21 cellular contexts compared by ENCODE assay signal in the genomic region with DNA sequence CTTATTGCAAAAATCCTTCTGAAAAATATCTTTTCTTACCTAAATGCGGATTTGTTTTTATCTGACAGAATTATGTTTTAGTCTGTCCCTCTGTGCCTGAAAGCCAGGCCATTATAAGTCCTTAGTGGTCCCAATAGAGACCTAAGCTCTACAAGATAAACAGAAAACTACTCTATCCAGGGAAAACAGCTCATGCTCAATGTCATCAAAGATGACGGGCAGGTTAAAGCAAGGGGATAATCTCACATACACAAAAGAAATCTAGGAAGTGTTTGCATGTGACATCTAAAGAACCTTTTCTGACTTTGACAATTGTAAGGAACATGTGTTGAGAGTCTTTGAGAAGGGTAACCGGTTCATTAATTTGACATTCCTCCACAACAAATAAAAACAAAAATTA.
DNase-seq lines count a peak whose midpoint lies in the region; ATAC-seq and TF ChIP-seq lines count a peak whose summit lies in the region.
"Had no signal": no experiment of that assay in that cellular context is flagged by ENCODE, and none has a peak within 500 bp of the region (broad histone marks: within the 10 kb centered on the region; RNA-seq: fewer than 3 reads in every experiment).

No MANE protein-coding gene starts in this region.

- H3K27ac ChIP-seq in neural cell (ENCODE audit: low read length): no peak overlapping the region
- peak overlapping the region; percentile 51 to 69 (median 67) for H3K27ac ChIP-seq in transverse colon
- H3K27ac ChIP-seq: 22Rv1, BLaER1, C4-2B had no signal

- CTCF ChIA-PET in activated CD4-positive, alpha-beta T cell treated with anti-CD3 and anti-CD28 coated beads for 36 hours (lab: Charles Lee): interaction anchor here (0.7 to 1.3 kb wide), 3 partner anchors 43 to 269 kb away, joined by 3 read pairs; no protein-coding TSS in a partner anchor

- H2AFZ ChIP-seq in neural cell (ENCODE audit: low read depth, low read length): no peak overlapping the region

- no peaks in the 10 kb centered on the region for H3K36me3 Mint-ChIP-seq in activated CD4-positive, alpha-beta T cell treated with anti-CD3 and anti-CD28 coated beads for 36 hours (ENCODE audit: low read depth)
- H3K36me3 Mint-ChIP-seq: CD4-positive, CD25-positive, alpha-beta regulatory T cell; CD8-positive, alpha-beta T cell had no signal

- DNase-seq in activated CD4-positive, alpha-beta T cell treated with anti-CD3 and anti-CD28 coated beads for 36 hours: no peak
- DNase-seq in activated CD4-positive, alpha-beta T cell treated with anti-CD3 and anti-CD28 coated beads for 1 hour: no peak
- no peak for DNase-seq in transverse colon
- no peak for DNase-seq in GM20000 (ENCODE audit: low spot score)
- DNase-seq in NCI-H446 (lab: John Stamatoyannopoulos, UW): no peak
- DNase-seq: Caco-2; CD4-positive, CD25-positive, alpha-beta regulatory T cell; CD8-positive, alpha-beta T cell; DMS 273 treated with DMSO at 0.1 percent for 48 hours; DMS79; EL; GDM1; H9 had no signal

- in situ Hi-C loops in transverse colon (cut with MboI; ENCODE audit: low pct_ligation_motif_present in 1 of 4, low pct_unique_long_range_greater_than_20kb in 1 of 4, low sequenced_read_pairs in 3 of 4): no loop called here

- H3K9me3 Mint-ChIP-seq in activated CD4-positive, alpha-beta T cell treated with anti-CD3 and anti-CD28 coated beads for 36 hours (ENCODE audit: low read depth): no peaks in the 10 kb centered on the region
- H3K9me3 Mint-ChIP-seq: CD8-positive, alpha-beta T cell had no signal

- no peaks in the 10 kb centered on the region for H3K9me2 ChIP-seq in neural cell (ENCODE audit: insufficient read depth, low read length)

- H3K27me3 ChIP-seq in neural cell (ENCODE audit: insufficient read depth, low read depth, low read length) (no peaks in the 10 kb centered on the region), transverse colon (no peaks in the 10 kb centered on the region)
- H3K27me3 ChIP-seq: BLaER1 had no signal

- POLR2A ChIA-PET in activated CD4-positive, alpha-beta T cell treated with anti-CD3 and anti-CD28 coated beads for 36 hours (lab: Charles Lee): interaction anchor here (0.7 kb wide), 1 partner anchor 582 kb away, joined by 3 read pairs; no protein-coding TSS in a partner anchor

- TF ChIP-seq POLR2A in transverse colon (IDR thresholded peaks at IDR 0.05): no peak

- peak overlapping the region; percentile 15 for H3K27ac Mint-ChIP-seq in activated CD4-positive, alpha-beta T cell treated with anti-CD3 and anti-CD28 coated beads for 36 hours
- H3K27ac Mint-ChIP-seq: B cell; CD4-positive, CD25-positive, alpha-beta regulatory T cell; CD8-positive, alpha-beta T cell; GM23338; H9 had no signal

- H3K9me3 ChIP-seq in neural cell (ENCODE audit: low read length) (no peaks in the 10 kb centered on the region), transverse colon (no peaks in the 10 kb centered on the region)
- H3K9me3 ChIP-seq: BLaER1, Caco-2 had no signal

- no peaks in the 10 kb centered on the region for H3K79me2 ChIP-seq in neural cell (replicated peaks; ENCODE audit: insufficient read depth, low read length)

- H3K9ac ChIP-seq in neural cell (ENCODE audit: low read length): no peak overlapping the region
- H3K9ac ChIP-seq: BLaER1 had no signal

- H4K20me1 ChIP-seq in neural cell (ENCODE audit: insufficient read depth): no peaks in the 10 kb centered on the region
- H4K20me1 ChIP-seq: BLaER1 had no signal

- no peak overlapping the region for H3K4me3 Mint-ChIP-seq in activated CD4-positive, alpha-beta T cell treated with anti-CD3 and anti-CD28 coated beads for 36 hours
- H3K4me3 Mint-ChIP-seq: B cell; CD4-positive, CD25-positive, alpha-beta regulatory T cell; CD8-positive, alpha-beta T cell; GM23338; H9 had no signal

- peaks cover 0 to 17% (median 5%) of the 10 kb centered on the region in 4 donors for H3K4me1 ChIP-seq in transverse colon
- H3K4me1 ChIP-seq: Caco-2 had no signal

- no peak for TF ChIP-seq RAD21 in neural cell (conservative IDR thresholded peaks at IDR 0.05)

- H3F3A ChIP-seq in neural cell (ENCODE audit: insufficient read depth, low read length, poor library complexity, severe bottlenecking): no peaks in the 10 kb centered on the region

- intact Hi-C loops in activated CD4-positive, alpha-beta T cell treated with anti-CD3 and anti-CD28 coated beads for 36 hours (cut with DNase I, micrococcal nuclease): no loop called here
- intact Hi-C loops in transverse colon (cut with DNase I; ENCODE audit: low total_unique reads): no loop called here

- H3K4me3 ChIP-seq in neural cell (ENCODE audit: low read length): no peak overlapping the region
- no peak overlapping the region for H3K4me3 ChIP-seq in transverse colon
- H3K4me3 ChIP-seq: BLaER1, GM12878, GM23338 had no signal

- peaks cover 7% of the 10 kb centered on the region for H3K27me3 Mint-ChIP-seq in activated CD4-positive, alpha-beta T cell treated with anti-CD3 and anti-CD28 coated beads for 36 hours

- TF ChIP-seq CTCF in neural cell (IDR thresholded peaks at IDR 0.05; ENCODE audit: poor library complexity, severe bottlenecking) (no peak), transverse colon (IDR thresholded peaks at IDR 0.05) (no peak), GM20000 (IDR thresholded peaks at IDR 0.05; ENCODE audit: extremely low read depth, missing control alignments) (no peak)

- H3K36me3 ChIP-seq in neural cell (ENCODE audit: insufficient read depth, low read length) (no peaks in the 10 kb centered on the region), transverse colon (no peaks in the 10 kb centered on the region)
- H3K36me3 ChIP-seq: BLaER1 had no signal

- peak; percentile 68 for TF ChIP-seq EP300 in neural cell (conservative IDR thresholded peaks at IDR 0.05; ENCODE audit: poor library complexity, severe bottlenecking)
- TF ChIP-seq EP300 in transverse colon (IDR thresholded peaks at IDR 0.05; ENCODE audit: low read depth): no peak

- WGBS in transverse colon (ENCODE audit: low coverage in 1 of 2), 2 donors: 92 to 100% methylated on average over 3 of the region's 3 CpGs

- no peak for ATAC-seq in activated CD4-positive, alpha-beta T cell treated with anti-CD3 and anti-CD28 coated beads for 36 hours
- ATAC-seq: CD8-positive, alpha-beta T cell; GM23338; HCT116 had no signal

- H3K4me2 ChIP-seq in neural cell (ENCODE audit: low read length): peak overlapping the region; percentile 20
- H3K4me2 ChIP-seq: GM23338 had no signal

- H3K4me1 Mint-ChIP-seq in activated CD4-positive, alpha-beta T cell treated with anti-CD3 and anti-CD28 coated beads for 36 hours: peaks cover 26% of the 10 kb centered on the region
- H3K4me1 Mint-ChIP-seq: B cell; CD4-positive, CD25-positive, alpha-beta regulatory T cell had no signal

TF ChIP-seq in neural cell, 6 proteins besides CTCF, POLR2A, EP300 and RAD21:
- peak; percentile 21 for TF ChIP-seq SMC3 (conservative IDR thresholded peaks at IDR 0.05; ENCODE audit: poor library complexity)
- peak; percentile 28 for TF ChIP-seq MXI1 (conservative IDR thresholded peaks at IDR 0.05; ENCODE audit: poor library complexity, severe bottlenecking)
- TF ChIP-seq TAF1 (IDR thresholded peaks at IDR 0.05; ENCODE audit: low read depth): no peak
- peak; percentile 53 for TF ChIP-seq POLR2AphosphoS5 (IDR thresholded peaks at IDR 0.05)
